Comparison of ENCODE assay signal across 8 cellular contexts in genomic region chr10:59905735-59906416, GRCh38. TPM values are rescaled to one million over a fixed set of nuclear protein-coding genes. Genes with fewer than 3 reads are reported as not detected.
DNase-seq lines count a peak whose midpoint lies in the region; ATAC-seq and TF ChIP-seq lines count a peak whose summit lies in the region.

No MANE protein-coding gene starts in this region.

- H3K4me3 ChIP-seq in WERI-Rb-1 (ENCODE audit: low read depth, low read length) (peak overlapping the region; percentile 92), neuron (ENCODE audit: low read length) (peak overlapping the region; percentile 97)

- peak; percentile 3 for ATAC-seq in Right ventricle myocardium inferior
- ATAC-seq in esophagus mucosa: peak; percentile 2
- ATAC-seq in GM18519 (IDR thresholded peaks at IDR 0.05; ENCODE audit: low FRiP score, unreplicated experiment): no peak
- no peak for ATAC-seq in HG03469 (IDR thresholded peaks at IDR 0.05; ENCODE audit: unreplicated experiment)
- ATAC-seq in HG02623 (IDR thresholded peaks at IDR 0.05; ENCODE audit: unreplicated experiment): no peak

- no peaks in the 10 kb centered on the region; the same call in 1 of the 2 replicates for H3K36me3 ChIP-seq in WERI-Rb-1
- H3K36me3 ChIP-seq in neuron (ENCODE audit: insufficient read depth, low read length): no peaks in the 10 kb centered on the region

- peaks cover 27% of the 10 kb centered on the region for H3K4me1 ChIP-seq in neuron (ENCODE audit: insufficient read depth, low read length)

- DNase-seq in Right ventricle myocardium inferior (ENCODE audit: missing footprints): no peak
- DNase-seq in cardiac septum (ENCODE audit: low spot score): no peak
- no peak for DNase-seq in WERI-Rb-1

- H3K27ac ChIP-seq in WERI-Rb-1: peak overlapping the region; percentile 92

- H3K9me3 ChIP-seq in WERI-Rb-1 (ENCODE audit: severe bottlenecking): no peaks in the 10 kb centered on the region
- H3K9me3 ChIP-seq in neuron (ENCODE audit: low read length): no peaks in the 10 kb centered on the region

- intact Hi-C loops in Right ventricle myocardium inferior (cut with DNase I) (loop anchor here (2.0 to 5.0 kb wide), 3 partner anchors 41 to 279 kb away; no protein-coding TSS in a partner anchor), cardiac septum (cut with DNase I) (loop anchor here (2.0 to 5.0 kb wide), 4 partner anchors 41 to 279 kb away; no protein-coding TSS in a partner anchor)

- peak overlapping the region; percentile 82 for H2AFZ ChIP-seq in neuron (ENCODE audit: low read depth, low read length)

- H3K27me3 ChIP-seq in WERI-Rb-1 (ENCODE audit: insufficient read depth, low read depth, severe bottlenecking) (no peaks in the 10 kb centered on the region), neuron (ENCODE audit: insufficient read depth, low read length) (no peaks in the 10 kb centered on the region)

- no peak for TF ChIP-seq CTCF in WERI-Rb-1 (IDR thresholded peaks at IDR 0.05; ENCODE audit: low read depth, low read length)

RNA-seq across cellular contexts. Expression of gene CCDC6, which starts 0.5 kb away (rescaled TPM):
- 16.2 TPM for total RNA-seq in Right ventricle myocardium inferior
- total RNA-seq in cardiac septum: 20.0 TPM
- 56.8 TPM for total RNA-seq in esophagus mucosa

Comparison
In these comparisons a context has a peak if more than half of its experiments do, and no peak if none do; other contexts are left out.
1. ATAC-seq: peak in Right ventricle myocardium inferior (single experiment) and esophagus mucosa (single experiment); none in GM18519 (single experiment), HG03469 (single experiment) and HG02623 (single experiment).